ENCODE assay signal across 6 cellular contexts in genomic region chr15:88861621-88862020, GRCh38. TPM values are rescaled to one million over a fixed set of nuclear protein-coding genes. Genes with fewer than 3 reads are reported as not detected.
"Had no signal": no experiment of that assay in that cellular context is flagged by ENCODE, and none has a peak within 500 bp of the region (broad histone marks: within the 10 kb centered on the region; RNA-seq: fewer than 3 reads in every experiment).

No MANE protein-coding gene starts in this region.

- H3K4me3 Mint-ChIP-seq: GM23338, H9 had no signal

- H3K4me1 Mint-ChIP-seq: GM23338 had no signal

- H3K9me3 Mint-ChIP-seq: H9 had no signal

- H3K27ac Mint-ChIP-seq: GM23338, H9 had no signal

- ATAC-seq: GM23338, K562 had no signal

- DNase-seq: H9, HCEC 1CT, IMR-90 had no signal

RNA-seq across cellular contexts. Expression of gene ACAN, which starts 58.4 kb away (rescaled TPM):
- total RNA-seq: HT-29, K562 had no signal
